8 cellular contexts compared by ENCODE assay signal in the genomic region with DNA sequence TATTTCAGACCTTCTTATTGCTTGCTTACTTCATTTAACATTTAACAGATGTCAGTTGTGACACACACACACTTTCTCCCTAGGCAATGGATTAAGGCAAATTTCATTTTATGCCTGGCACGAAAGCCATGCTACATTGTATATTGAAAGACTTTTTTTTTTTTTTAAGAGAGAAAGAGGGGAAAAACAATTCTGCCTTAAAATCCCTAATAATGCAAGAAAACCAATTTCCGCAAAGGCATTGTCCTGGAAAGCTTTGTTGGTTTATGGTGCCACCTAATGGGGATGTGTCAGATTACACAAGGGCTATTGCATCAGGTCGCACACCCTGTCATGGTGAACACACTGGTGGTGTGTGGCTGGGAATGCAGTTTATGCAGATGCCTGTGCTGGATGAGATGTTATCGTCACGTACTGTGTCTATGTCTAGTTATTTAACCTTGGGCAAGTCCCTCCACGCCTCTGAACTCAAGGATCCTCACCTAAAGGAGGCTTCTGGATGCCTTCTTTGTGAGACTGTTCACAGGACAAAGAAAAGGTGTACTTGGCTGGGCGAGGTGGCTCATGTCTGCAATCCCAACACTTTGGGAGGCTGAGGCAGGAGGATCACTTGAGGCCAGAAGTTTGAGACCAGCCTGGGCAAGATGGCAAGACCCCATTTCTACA.
A peak's percentile ranks its signal among the peaks of the same experiment; 100 is the strongest.
DNase-seq lines count a peak whose midpoint lies in the region; ATAC-seq, FAIRE-seq and TF ChIP-seq lines count a peak whose summit lies in the region.

No MANE protein-coding gene starts in this region.

- H3K4me1 ChIP-seq in neutrophil (ENCODE audit: control insufficient read depth in 1 of 2, insufficient read depth in 1 of 2, low read depth in 1 of 2, low read length in 1 of 2) (no peaks in the 10 kb centered on the region), subcutaneous abdominal adipose tissue (ENCODE audit: control insufficient read depth in 5 of 5, insufficient read depth in 5 of 5, low read length in 5 of 5) (peaks cover 3 to 16% (median 10%) of the 10 kb centered on the region in 5 donors)

- peak; percentile 84 for TF ChIP-seq CTCF in fibroblast of pulmonary artery (IDR thresholded peaks at IDR 0.05; ENCODE audit: low read length, missing control alignments)
- TF ChIP-seq CTCF in neutrophil (IDR thresholded peaks at IDR 0.05), result peak; percentile 44

- H3K27ac ChIP-seq in neutrophil, result no peak overlapping the region
- H3K27ac ChIP-seq in subcutaneous abdominal adipose tissue (ENCODE audit: low read depth, low read length), result peak overlapping the region; percentile 18

- FAIRE-seq in RCC 7860 (lab: Jason Lieb, UNC), result no peak

- peak; percentile 82 for ATAC-seq in GM21526 (IDR thresholded peaks at IDR 0.05; ENCODE audit: low FRiP score, unreplicated experiment)

- H3K27me3 ChIP-seq in neutrophil, result no peaks in the 10 kb centered on the region
- no peaks in the 10 kb centered on the region for H3K27me3 ChIP-seq in subcutaneous abdominal adipose tissue (ENCODE audit: control insufficient read depth in 5 of 5, insufficient read depth in 4 of 5, low read length in 5 of 5)

- TF ChIP-seq EP300 in Ishikawa (IDR thresholded peaks at IDR 0.05; ENCODE audit: borderline replicate concordance), result no peak

- no peaks in the 10 kb centered on the region for H3K36me3 ChIP-seq in neutrophil
- H3K36me3 ChIP-seq in subcutaneous abdominal adipose tissue (ENCODE audit: control insufficient read depth in 5 of 5, insufficient read depth in 5 of 5, low read length in 5 of 5), result no peaks in the 10 kb centered on the region

- DNase-seq in DMS114 treated with DMSO at 0.1 percent for 48 hours (lab: John Stamatoyannopoulos, UW; ENCODE audit: unreplicated experiment) (peak; percentile 68), RCC 7860 (ENCODE audit: low spot score) (peak; percentile 62), fibroblast of pulmonary artery (ENCODE audit: low read depth) (peak; percentile 92)
- peak; percentile 77 to 81 for DNase-seq in activated T-cell treated with anti-CD3 and anti-CD28 coated beads, Interleukin-2, amount 50 U/mL, for 48 hours

- H3K9ac ChIP-seq in subcutaneous abdominal adipose tissue (ENCODE audit: low read length in 5 of 5), result peak overlapping the region in 2 of 5 donors; percentile 19 to 35

- H3K9me3 ChIP-seq in neutrophil, result no peaks in the 10 kb centered on the region
- peaks cover 0 to 5% (median 3%) of the 10 kb centered on the region in 5 donors for H3K9me3 ChIP-seq in subcutaneous abdominal adipose tissue (ENCODE audit: control insufficient read depth in 5 of 5, low read length in 5 of 5)

- TF ChIP-seq RAD21 in Ishikawa (IDR thresholded peaks at IDR 0.05; ENCODE audit: low read depth), result peak; percentile 94

- no peak overlapping the region for H3K4me3 ChIP-seq in fibroblast of pulmonary artery (replicated peaks; ENCODE audit: low read depth, low read length)
- no peak overlapping the region for H3K4me3 ChIP-seq in neutrophil (ENCODE audit: low read depth in 1 of 2, low read length in 1 of 2)
- H3K4me3 ChIP-seq in subcutaneous abdominal adipose tissue (ENCODE audit: low read depth in 1 of 5, low read length in 5 of 5), result peak overlapping the region; percentile 49 to 67 (median 53)

TF ChIP-seq in Ishikawa, 13 proteins besides CTCF, POLR2A, EP300 and RAD21:
- TF ChIP-seq, protein P1, sequence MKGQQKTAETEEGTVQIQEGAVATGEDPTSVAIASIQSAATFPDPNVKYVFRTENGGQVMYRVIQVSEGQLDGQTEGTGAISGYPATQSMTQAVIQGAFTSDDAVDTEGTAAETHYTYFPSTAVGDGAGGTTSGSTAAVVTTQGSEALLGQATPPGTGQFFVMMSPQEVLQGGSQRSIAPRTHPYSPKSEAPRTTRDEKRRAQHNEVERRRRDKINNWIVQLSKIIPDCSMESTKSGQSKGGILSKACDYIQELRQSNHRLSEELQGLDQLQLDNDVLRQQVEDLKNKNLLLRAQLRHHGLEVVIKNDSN (IDR thresholded peaks at IDR 0.05), result no peak
- TF ChIP-seq CEBPB (IDR thresholded peaks at IDR 0.05), result peak; percentile 90
- TF ChIP-seq TAF1 (IDR thresholded peaks at IDR 0.05; ENCODE audit: low read depth), result no peak
- TF ChIP-seq REST (IDR thresholded peaks at IDR 0.05; ENCODE audit: low read depth), result no peak
- TF ChIP-seq, protein P2, sequence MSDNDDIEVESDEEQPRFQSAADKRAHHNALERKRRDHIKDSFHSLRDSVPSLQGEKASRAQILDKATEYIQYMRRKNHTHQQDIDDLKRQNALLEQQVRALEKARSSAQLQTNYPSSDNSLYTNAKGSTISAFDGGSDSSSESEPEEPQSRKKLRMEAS (IDR thresholded peaks at IDR 0.05), result peak; percentile 51; the same call in 1 of the 2 replicates
- TF ChIP-seq NFIC (IDR thresholded peaks at IDR 0.05), result no peak
- TF ChIP-seq TEAD4 (IDR thresholded peaks at IDR 0.05), result no peak
- no peak for TF ChIP-seq ZBTB7A (IDR thresholded peaks at IDR 0.05; ENCODE audit: low read depth)
- no peak for TF ChIP-seq FOXM1 (IDR thresholded peaks at IDR 0.05; ENCODE audit: borderline replicate concordance, low read depth)
- TF ChIP-seq CREB1 (IDR thresholded peaks at IDR 0.05; ENCODE audit: low read depth), result no peak
- no peak for TF ChIP-seq YY1 (IDR thresholded peaks at IDR 0.05; ENCODE audit: low read depth)
- no peak for TF ChIP-seq TCF12 (IDR thresholded peaks at IDR 0.05; ENCODE audit: low read depth)
- no peak for TF ChIP-seq EGR1 (IDR thresholded peaks at IDR 0.05)

Comparison
In these comparisons a context has a peak if more than half of its experiments do, and no peak if none do; other contexts are left out.
1. H3K4me3 ChIP-seq: peak in subcutaneous abdominal adipose tissue (5 of 5); none in fibroblast of pulmonary artery (single experiment) and neutrophil (0 of 2).
2. Peak in every context shown above with its lines, with median percentiles within 50 percentile points of each other: DNase-seq.